Comparison of ENCODE assay signal across 19 cellular contexts in the genomic region with DNA sequence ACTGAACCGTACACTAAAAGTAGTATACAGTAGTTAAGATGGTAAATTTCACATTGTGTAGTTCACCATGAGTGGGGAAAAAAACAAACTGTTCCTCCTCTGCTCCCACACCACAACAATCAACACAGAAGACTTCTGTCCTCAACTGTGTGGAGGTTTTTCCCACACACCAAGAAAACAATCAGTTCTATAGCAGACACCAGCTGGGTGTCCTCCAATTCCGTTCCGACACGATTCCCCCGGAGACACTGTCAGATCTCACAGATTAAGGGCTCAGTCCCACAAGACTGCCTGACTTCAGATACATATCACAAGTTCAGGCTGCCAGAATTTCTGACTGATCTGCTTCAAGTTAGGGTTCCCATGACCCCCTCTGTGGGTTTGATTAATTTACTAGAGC.
"Had no signal": no experiment of that assay in that cellular context is flagged by ENCODE, and none has a peak within 500 bp of the region (broad histone marks: within the 10 kb centered on the region; RNA-seq: fewer than 3 reads in every experiment).

No MANE protein-coding gene starts in this region.

- DNase-seq: activated CD4-positive, alpha-beta T cell treated with anti-CD3 and anti-CD28 coated beads, Interleukin-2, amount 50 U/mL, for 48 hours; activated CD4-positive, CD25-positive, alpha-beta regulatory T cell treated with anti-CD3 and anti-CD28 coated beads, Interleukin-2, amount 50 U/mL, for 72 hours; activated CD8-positive, alpha-beta memory T cell treated with anti-CD3 and anti-CD28 coated beads, Interleukin-2, amount 10 ng/mL, durations not matched to agents 7 days and 5 days; activated effector memory CD4-positive, alpha-beta T cell treated with Interleukin-2 at 50 U/mL for 16 hours; activated T-cell treated with anti-CD3 and anti-CD28 coated beads, Interleukin-2, amount 50 U/mL, for 24 hours; aorta; foreskin keratinocyte; heart right ventricle; kidney glomerular epithelial cell; lower lobe of right lung; naive thymus-derived CD4-positive, alpha-beta T cell; right lobe of liver; spleen; stimulated activated CD4-positive, alpha-beta T cell treated with anti-CD3 and anti-CD28 coated beads, Interleukin-1b, Interleukin-23, amount 100 ng/mL, for 48 hours; upper lobe of left lung had no signal

- ATAC-seq: activated CD8-positive, alpha-beta memory T cell treated with anti-CD3 and anti-CD28 coated beads, Interleukin-2, amount 10 ng/mL, durations not matched to agents 7 days and 5 days; foreskin keratinocyte; heart right ventricle; lower lobe of right lung; naive thymus-derived CD4-positive, alpha-beta T cell; right lobe of liver; stimulated activated memory B cell treated with anti-CD40 and anti-IgM and Interleukin-4, amounts not matched to agents 10 μg/mL and 1 μg/mL and 100 μg/mL, for 72 hours had no signal

- FAIRE-seq: endothelial cell of umbilical vein had no signal

- H3K27ac ChIP-seq: breast epithelium, foreskin keratinocyte, heart right ventricle, lower lobe of right lung, prostate gland, right lobe of liver, spleen, upper lobe of left lung had no signal
